33 cellular contexts compared by ENCODE assay signal in the genomic region with DNA sequence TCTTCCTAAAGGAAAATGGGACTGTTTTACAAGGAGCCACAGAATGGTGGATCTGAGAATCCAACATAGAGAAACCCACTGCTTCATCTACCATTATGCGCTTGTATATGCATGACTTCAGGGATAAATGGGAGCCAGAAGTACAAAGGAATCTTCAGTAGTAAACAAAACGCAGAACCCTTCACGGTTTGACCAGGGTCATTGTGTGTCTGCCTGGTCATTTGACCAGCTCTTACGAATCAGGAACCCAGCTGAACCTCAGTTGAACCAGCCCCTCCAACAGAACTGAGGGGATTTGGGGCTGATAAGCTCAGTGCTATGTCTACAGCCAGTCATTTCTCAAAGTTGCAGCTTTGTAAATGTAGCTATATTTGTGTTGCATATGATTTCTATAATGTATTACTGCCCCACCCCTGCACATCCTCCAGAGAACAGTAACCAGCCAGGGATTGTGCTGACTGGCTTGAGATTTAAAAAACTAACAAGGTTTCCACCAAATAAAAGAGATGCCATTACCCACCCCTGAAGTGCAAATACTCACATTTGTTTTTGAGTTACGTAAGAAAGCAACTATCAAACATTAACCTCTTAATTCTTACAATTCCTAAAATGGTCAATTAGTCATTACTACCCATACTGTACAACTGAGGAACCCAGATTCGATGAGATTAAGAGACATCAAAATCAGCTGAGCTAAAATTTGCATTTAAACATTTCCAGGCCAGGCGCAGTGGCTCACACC. TPM values are rescaled to one million over a fixed set of nuclear protein-coding genes. Genes with fewer than 3 reads are reported as not detected.
DNase-seq lines count a peak whose midpoint lies in the region; ATAC-seq, FAIRE-seq and TF ChIP-seq lines count a peak whose summit lies in the region.
"Had no signal": no experiment of that assay in that cellular context is flagged by ENCODE, and none has a peak within 500 bp of the region (broad histone marks: within the 10 kb centered on the region; RNA-seq: fewer than 3 reads in every experiment).

No MANE protein-coding gene starts in this region.

- intact Hi-C loops in HepG2 (cut with micrococcal nuclease; ENCODE audit: unreplicated experiment), result no loop called here

- H3K79me2 ChIP-seq in HepG2 (ENCODE audit: insufficient read depth, low read length), result peaks cover 4% of the 10 kb centered on the region

- peak overlapping the region in 1 of 2 experiments; percentile 14; a peak in 1 of 6 replicates for H3K27ac ChIP-seq in A549
- H3K27ac ChIP-seq in caudate nucleus (ENCODE audit: low read depth, low read length), result peak overlapping the region; percentile 65
- H3K27ac ChIP-seq in HepG2 (ENCODE audit: extremely low read length, insufficient read depth, low read length), result peak overlapping the region; percentile 4
- no peak overlapping the region for H3K27ac ChIP-seq in SJCRH30
- H3K27ac ChIP-seq: 22Rv1, ascending aorta, heart right ventricle, ovary, spleen, tibial nerve, WERI-Rb-1 had no signal

- in situ Hi-C loops in HepG2 (cut with HindIII; ENCODE audit: extremely low pct_ligation_motif_present, low pct_unique_long_range_greater_than_20kb), result loop anchor here (5.0 kb wide), 1 partner anchor 83 kb away; no protein-coding TSS in a partner anchor

- no peak overlapping the region for H2AFZ ChIP-seq in HepG2 (ENCODE audit: low read length)

- H3K9me3 Mint-ChIP-seq in T-cell, result no peaks in the 10 kb centered on the region
- H3K9me3 Mint-ChIP-seq in activated T-cell treated with anti-CD3 and anti-CD28 coated beads, Interleukin-2, amount 50 U/mL, for 4 hours, result no peaks in the 10 kb centered on the region
- H3K9me3 Mint-ChIP-seq: activated naive CD8-positive, alpha-beta T cell treated with anti-CD3 and anti-CD28 coated beads, Interleukin-2, amount 10 ng/mL, durations not matched to agents 7 days and 5 days had no signal

- 55% methylated on average over 7 of the region's 7 CpGs for WGBS in A549 (ENCODE audit: missing lambda C conversion rate)
- WGBS in HepG2 (ENCODE audit: low lambda C conversion rate), result 50% methylated on average over 7 of the region's 7 CpGs

- peaks cover 3 to 7% (median 4%) of the 10 kb centered on the region in 3 donors for H3K4me1 Mint-ChIP-seq in T-cell
- peaks cover 4% of the 10 kb centered on the region for H3K4me1 Mint-ChIP-seq in activated T-cell treated with anti-CD3 and anti-CD28 coated beads, Interleukin-2, amount 50 U/mL, for 4 hours (ENCODE audit: low read depth)

- BruUV-seq in HepG2 (replicated peaks; lab: Mats Ljungman, UMichigan), result no TSS peak

- no peaks in the 10 kb centered on the region for H3K9me3 ChIP-seq in A549
- H3K9me3 ChIP-seq in HepG2 (ENCODE audit: low read length), result no peaks in the 10 kb centered on the region
- no peaks in the 10 kb centered on the region for H3K9me3 ChIP-seq in SJCRH30 (replicated peaks)
- H3K9me3 ChIP-seq: ascending aorta, colonic mucosa, heart right ventricle, ovary, spleen, tibial nerve had no signal

- no peak overlapping the region for H3K4me3 Mint-ChIP-seq in T-cell
- H3K4me3 Mint-ChIP-seq in activated T-cell treated with anti-CD3 and anti-CD28 coated beads, Interleukin-2, amount 50 U/mL, for 4 hours, result no peak overlapping the region
- H3K4me3 Mint-ChIP-seq: activated naive CD8-positive, alpha-beta T cell treated with anti-CD3 and anti-CD28 coated beads, Interleukin-2, amount 10 ng/mL, durations not matched to agents 7 days and 5 days; CD14-positive monocyte had no signal

- TF ChIP-seq POLR2A in A549 (IDR thresholded peaks at IDR 0.05; ENCODE audit: low read length) (no peak), HepG2 (IDR thresholded peaks at IDR 0.05; ENCODE audit: insufficient read depth in 1 of 2, low read depth in 2 of 2, low read length in 2 of 2) (no peak)

- H3K27me3 ChIP-seq in HepG2 (ENCODE audit: control insufficient read depth in 1 of 2, insufficient read depth in 2 of 2, low read length in 2 of 2) (no peaks in the 10 kb centered on the region; a peak in 1 of 5 replicates), SJCRH30 (no peaks in the 10 kb centered on the region)
- H3K27me3 ChIP-seq: ascending aorta, colonic mucosa, heart right ventricle, ovary, tibial nerve had no signal

- POLR2A ChIA-PET in A549 (lab: Yijun Ruan, JAX) (no interaction called here), HepG2 (lab: Yijun Ruan, JAX) (no interaction called here), T-cell (lab: Charles Lee) (no interaction called here)

- FAIRE-seq in A549 (lab: Jason Lieb, UNC) (no peak), HepG2 (lab: Jason Lieb, UNC) (no peak)
- FAIRE-seq: K562 had no signal

- no peaks in the 10 kb centered on the region for H3K36me3 ChIP-seq in HepG2 (replicated peaks in 1 of 2; ENCODE audit: control insufficient read depth in 1 of 2, insufficient read depth in 2 of 2, low read length in 2 of 2)
- no peaks in the 10 kb centered on the region for H3K36me3 ChIP-seq in SJCRH30
- H3K36me3 ChIP-seq: ascending aorta, colonic mucosa, heart right ventricle, ovary, spleen, tibial nerve, WERI-Rb-1 had no signal

- H3K27ac Mint-ChIP-seq in T-cell, result no peak overlapping the region
- H3K27ac Mint-ChIP-seq: activated naive CD8-positive, alpha-beta T cell treated with anti-CD3 and anti-CD28 coated beads, Interleukin-2, amount 10 ng/mL, durations not matched to agents 7 days and 5 days had no signal

- peaks cover 4 to 10% of the 10 kb centered on the region in 2 donors for H3K27me3 Mint-ChIP-seq in T-cell
- peaks cover 20% of the 10 kb centered on the region for H3K27me3 Mint-ChIP-seq in activated T-cell treated with anti-CD3 and anti-CD28 coated beads, Interleukin-2, amount 50 U/mL, for 4 hours (ENCODE audit: low read depth)

- H3K4me2 ChIP-seq in A549 (peak overlapping the region; percentile 52), HepG2 (ENCODE audit: low read depth, low read length) (no peak overlapping the region)

- H3K9ac ChIP-seq in HepG2 (ENCODE audit: insufficient read depth, low read depth, low read length), result no peak overlapping the region

- H3K4me1 ChIP-seq in A549 (peaks cover 41% of the 10 kb centered on the region), HepG2 (ENCODE audit: insufficient read depth, low read length) (peaks cover 68% of the 10 kb centered on the region), SJCRH30 (0 out of 2 replicates have a peak, but pooled peaks cover under 1% of the 10 kb centered on the region)
- H3K4me1 ChIP-seq: ascending aorta had no signal

- ATAC-seq in A549, result peak in 1 of 2 experiments; percentile 46; a peak in 2 of 6 replicates
- peak; percentile 36 for ATAC-seq in HepG2
- no peak for ATAC-seq in GM19035 (IDR thresholded peaks at IDR 0.05; ENCODE audit: unreplicated experiment)
- no peak for ATAC-seq in T-cell (replicated peaks in 1 of 4)
- ATAC-seq in activated T-cell treated with anti-CD3 and anti-CD28 coated beads, Interleukin-2, amount 50 U/mL, for 4 hours, result no peak
- ATAC-seq: esophagus mucosa; heart right ventricle; K562; left cardiac atrium; right cardiac atrium; stimulated activated naive CD8-positive, alpha-beta T cell treated with anti-CD3 and anti-CD28 coated beads, Interleukin-15, Interleukin-2, amounts not matched to agents 100 U/mL and 50 U/mL, for 24 hours had no signal

- DNase-seq in A549 (ENCODE audit: low read depth in 1 of 2, low spot score in 1 of 2) (no peak), caudate nucleus (lab: John Stamatoyannopoulos, UW) (peak in 8 of 61 donors; percentile 1 to 40 (median 18)), HepG2 (ENCODE audit: low spot score) (peak; percentile 57), putamen (ENCODE audit: low spot score) (peak; percentile 56), SJCRH30 (no peak), T-cell (no peak)
- DNase-seq in activated T-cell treated with anti-CD3 and anti-CD28 coated beads, Interleukin-2, amount 50 U/mL, for 4 hours, result no peak
- DNase-seq: activated CD4-positive, alpha-beta T cell treated with anti-CD3 and anti-CD28 coated beads for 48 hours; activated gamma-delta T cell treated with Interleukin-2 at 50 U/mL for 16 hours; activated naive CD8-positive, alpha-beta T cell treated with anti-CD3 and anti-CD28 coated beads, Interleukin-2, amount 10 ng/mL, durations not matched to agents 7 days and 5 days; activated T-cell treated with anti-CD3 and anti-CD28 coated beads, Interleukin-2, amount 50 U/mL, for 1 hour; colonic mucosa; DMS79; heart right ventricle; left cardiac atrium; mammary epithelial cell; NCI-H1092; NCI-H1694 treated with DMSO at 0.1 percent for 48 hours; NCI-H446 treated with DMSO at 0.1 percent for 48 hours; ovary; right cardiac atrium; spleen; stimulated activated CD4-positive, alpha-beta T cell treated with anti-CD3 and anti-CD28 coated beads, Interleukin-2, amount 100 ng/mL, for 24 hours; stimulated activated naive CD8-positive, alpha-beta T cell treated with anti-CD3 and anti-CD28 coated beads, Interleukin-15, Interleukin-2, amounts not matched to agents 100 U/mL and 50 U/mL, for 24 hours; T1000; WERI-Rb-1 had no signal

- no peak for TF ChIP-seq CTCF in A549 (IDR thresholded peaks at IDR 0.05)
- TF ChIP-seq CTCF in HepG2 (CRISPR knock-in tag; IDR thresholded peaks at IDR 0.05), result no peak

- no peaks in the 10 kb centered on the region for H3K36me3 Mint-ChIP-seq in T-cell
- H3K36me3 Mint-ChIP-seq in activated T-cell treated with anti-CD3 and anti-CD28 coated beads, Interleukin-2, amount 50 U/mL, for 4 hours (ENCODE audit: insufficient read depth), result no peaks in the 10 kb centered on the region
- H3K36me3 Mint-ChIP-seq: activated naive CD8-positive, alpha-beta T cell treated with anti-CD3 and anti-CD28 coated beads, Interleukin-2, amount 10 ng/mL, durations not matched to agents 7 days and 5 days had no signal

- no peak for TF ChIP-seq EP300 in A549 (IDR thresholded peaks at IDR 0.05)
- no peak for TF ChIP-seq EP300 in HepG2 (IDR thresholded peaks at IDR 0.05; ENCODE audit: low read depth in 2 of 2, low read length in 2 of 2)
- no peak for TF ChIP-seq EP300 in HepG2 (CRISPR knock-in tag; IDR thresholded peaks at IDR 0.05; ENCODE audit: borderline replicate concordance)

- CTCF ChIA-PET in A549 (lab: Yijun Ruan, JAX) (interaction anchor here (0.8 to 3.0 kb wide), 6 partner anchors 9 to 140 kb away, joined by 3 to 15 read pairs (median 6); partner anchors contain the start of genes DYNC1LI2 and NAE1), HepG2 (lab: Yijun Ruan, JAX; ENCODE audit: low intra/inter-chr PET ratio, low total read pairs) (no interaction called here), T-cell (lab: Charles Lee) (interaction anchor here in 1 of 2 donors (0.8 kb wide), 1 partner anchor 82 kb away, joined by 3 read pairs; no protein-coding TSS in a partner anchor)

- TF ChIP-seq RAD21 in A549 (conservative IDR thresholded peaks at IDR 0.05 in 1 of 2, IDR thresholded peaks at IDR 0.05 in 1 of 2) (no peak), HepG2 (CRISPR knock-in tag; IDR thresholded peaks at IDR 0.05) (no peak)

- no peaks in the 10 kb centered on the region for H4K20me1 ChIP-seq in HepG2 (ENCODE audit: insufficient read depth, low read length)

- H3K4me3 ChIP-seq in A549 (no peak overlapping the region), HepG2 (replicated peaks in 1 of 3; ENCODE audit: insufficient read depth in 1 of 3, low read depth in 2 of 3, low read length in 3 of 3) (no peak overlapping the region), SJCRH30 (no peak overlapping the region)
- H3K4me3 ChIP-seq: ascending aorta, colonic mucosa, heart right ventricle, K562, ovary, spleen, tibial nerve had no signal

RNA-seq across cellular contexts. Expression of gene CMTM4, which starts 6.3 kb away (rescaled TPM):
- polyA plus RNA-seq in A549 (2011; rRNA removed), result 58.6 and 61.6 TPM in 2 replicates
- polyA plus RNA-seq in A549 (2012; cell fraction: cytosol; rRNA removed), result 18.3 and 23.1 TPM in 2 replicates
- polyA plus RNA-seq in A549 (2012; cell fraction: nucleus; rRNA removed), result 18.4 and 26.4 TPM in 2 replicates
- 22.9 to 25.9 TPM (median 24.8 TPM) in 3 replicates for polyA plus RNA-seq in A549 (2017; fragmentation: RNase III; extraction: RNeasy Plus Mini Kit Qiagen cat#74134 plus additional on column Dnase treatment)
- 75.1 and 83.9 TPM in 2 replicates for polyA minus RNA-seq in A549 (2011; rRNA and poly(A)+ RNA removed)
- 32.0 and 44.1 TPM in 2 replicates for total RNA-seq in HepG2 (2016; rRNA removed; fragmentation: Illumina TruSeq; extraction: Trizol)
- 10.6 and 12.8 TPM in 2 replicates for total RNA-seq in HepG2 (2016; cell fraction: cytosol; rRNA removed; fragmentation: Illumina TruSeq; extraction: Trizol; ENCODE audit: low read depth)
- 32.2 and 42.2 TPM in 2 replicates for total RNA-seq in HepG2 (2016; cell fraction: insoluble cytoplasmic fraction; rRNA removed; fragmentation: Illumina TruSeq; extraction: Trizol)
- total RNA-seq in HepG2 (2016; cell fraction: membrane; rRNA removed; fragmentation: Illumina TruSeq; extraction: Trizol), result 27.4 and 28.5 TPM in 2 replicates
- total RNA-seq in HepG2 (2016; cell fraction: nucleus; rRNA removed; fragmentation: Illumina TruSeq; extraction: Trizol), result 32.4 and 32.8 TPM in 2 replicates
- polyA plus RNA-seq in HepG2 (2011; rRNA removed), result 36.3 and 41.3 TPM in 2 replicates
- 38.1 and 43.4 TPM in 2 replicates for polyA plus RNA-seq in HepG2 (2011; cell fraction: cytosol; rRNA removed)
- 45.0 and 48.2 TPM in 2 replicates for polyA plus RNA-seq in HepG2 (2011; cell fraction: nucleus; rRNA removed)
- 30.6 and 31.6 TPM in 2 replicates for polyA plus RNA-seq in HepG2 (2012)
- polyA plus RNA-seq in HepG2 (2016; cell fraction: cytosol; fragmentation: Illumina TruSeq; extraction: Trizol; ENCODE audit: low read depth), result 3.9 and 4.5 TPM in 2 replicates
- polyA plus RNA-seq in HepG2 (2016; cell fraction: insoluble cytoplasmic fraction; fragmentation: Illumina TruSeq; extraction: Trizol; ENCODE audit: low read depth), result 29.5 and 30.3 TPM in 2 replicates
- 10.0 and 11.3 TPM in 2 replicates for polyA plus RNA-seq in HepG2 (2016; cell fraction: membrane; fragmentation: Illumina TruSeq; extraction: Trizol; ENCODE audit: low read depth)
- 32.1 and 32.5 TPM in 2 replicates for polyA plus RNA-seq in HepG2 (2016; cell fraction: nucleus; fragmentation: Illumina TruSeq; extraction: Trizol; ENCODE audit: insufficient read depth, low read depth)
- 61.0 and 116 TPM in 2 replicates for polyA minus RNA-seq in HepG2 (2011; rRNA and poly(A)+ RNA removed; ENCODE audit: low replicate concordance)
- 47.2 and 48.9 TPM in 2 replicates for polyA minus RNA-seq in HepG2 (2011; cell fraction: cytosol; rRNA and poly(A)+ RNA removed)
- 31.5 and 35.9 TPM in 2 replicates for polyA minus RNA-seq in HepG2 (2011; cell fraction: nucleus; rRNA and poly(A)+ RNA removed)
- total RNA-seq in SJCRH30 (2014; rRNA removed; shearing (Covaris generic)), result 27.3 and 29.4 TPM in 2 replicates
- 1 to 10 TPM; 1.1 to 2.3 (median 1.8) TPM for total RNA-seq in T-cell
- total RNA-seq in activated T-cell treated with anti-CD3 and anti-CD28 coated beads, Interleukin-2, amount 50 U/mL, for 4 hours, result 1 to 10 TPM; 2.6 to 3.0 (median 2.8) TPM

Comparison
In these comparisons a context has a peak if more than half of its experiments do, and no peak if none do; other contexts are left out.
1. DNase-seq: peak in HepG2 (single experiment) and putamen (single experiment); none in A549 (0 of 2), SJCRH30 (0 of 2), T-cell (0 of 34) and activated T-cell treated with anti-CD3 and anti-CD28 coated beads, Interleukin-2, amount 50 U/mL, for 4 hours (single experiment).